8 cellular contexts compared by ENCODE assay signal in the genomic region with DNA sequence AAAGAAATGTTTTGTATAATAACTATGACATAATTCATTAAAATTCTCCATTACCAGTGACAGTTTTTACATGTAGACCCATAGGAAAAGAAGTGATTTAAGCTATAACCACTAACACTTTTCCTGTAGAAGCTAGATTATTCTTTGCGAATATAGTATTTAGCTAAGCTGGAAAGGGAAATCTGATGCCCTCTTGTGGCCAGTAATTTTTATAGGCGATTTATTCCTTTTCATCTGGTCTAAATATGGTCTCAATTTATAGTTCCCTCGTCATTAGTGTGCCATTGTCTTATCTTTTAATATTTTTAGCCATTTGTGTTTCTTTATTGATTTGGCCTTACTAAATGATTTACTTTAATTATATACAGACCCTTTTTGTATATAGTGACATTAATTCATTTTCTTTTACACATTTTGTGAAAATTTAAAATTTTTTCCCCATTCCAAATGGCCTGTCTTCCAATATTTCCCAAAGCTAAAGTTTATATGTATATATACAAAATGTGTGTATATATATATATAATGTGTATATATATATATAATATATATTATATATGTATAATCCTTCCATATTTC. TPM values are rescaled to one million over a fixed set of nuclear protein-coding genes. Genes with fewer than 3 reads are reported as not detected.
DNase-seq lines count a peak whose midpoint lies in the region; ATAC-seq and TF ChIP-seq lines count a peak whose summit lies in the region.

No MANE protein-coding gene starts in this region.

- H3K4me3 ChIP-seq in body of pancreas (no peak overlapping the region), vagina (no peak overlapping the region), lower leg skin (ENCODE audit: low read depth, poor library complexity, severe bottlenecking) (no peak overlapping the region)

- H3K36me3 Mint-ChIP-seq in CD14-positive monocyte, result peaks cover 0 to under 1% of the 10 kb centered on the region in 2 donors

- TF ChIP-seq CTCF in CD14-positive monocyte (IDR thresholded peaks at IDR 0.05), result peak; percentile 74
- peak; percentile 34 to 73 (median 71) for TF ChIP-seq CTCF in body of pancreas (IDR thresholded peaks at IDR 0.05)
- TF ChIP-seq CTCF in vagina (IDR thresholded peaks at IDR 0.05), result peak; percentile 23 to 63 (median 34)
- TF ChIP-seq CTCF in lower leg skin (IDR thresholded peaks at IDR 0.05), result peak in 1 of 3 donors; percentile 43

- H3K9me3 ChIP-seq in body of pancreas, result no peaks in the 10 kb centered on the region
- no peaks in the 10 kb centered on the region for H3K9me3 ChIP-seq in vagina

- H3K27ac ChIP-seq in body of pancreas, result no peak overlapping the region
- no peak overlapping the region for H3K27ac ChIP-seq in vagina

- H3K27me3 Mint-ChIP-seq in CD14-positive monocyte (ENCODE audit: low read depth in 3 of 3), result peaks cover 0 to 10% (median 0%) of the 10 kb centered on the region in 3 donors

- DNase-seq in CD14-positive monocyte (ENCODE audit: low spot score) (no peak), NCI-H2227 (lab: John Stamatoyannopoulos, UW; ENCODE audit: unreplicated experiment) (peak; percentile 69), body of pancreas (peak in 1 of 4 donors; percentile 28), kidney glomerular epithelial cell (lab: John Stamatoyannopoulos, UW) (peak; percentile 55), vagina (ENCODE audit: extremely low spot score in 2 of 2) (no peak), lower leg skin (ENCODE audit: low spot score in 2 of 2) (no peak)

- no peak overlapping the region for H3K4me3 Mint-ChIP-seq in CD14-positive monocyte

- intact Hi-C loops in CD14-positive monocyte (cut with micrococcal nuclease) (loop anchor here (2.0 to 5.0 kb wide), 2 partner anchors 199 kb away; no protein-coding TSS in a partner anchor), body of pancreas (cut with DNase I) (loop anchor here (5.0 kb wide), 1 partner anchor 199 kb away; no protein-coding TSS in a partner anchor), vagina (cut with DNase I) (no loop called here), lower leg skin (cut with DNase I; ENCODE audit: low total_unique reads) (no loop called here)

- H3K27ac Mint-ChIP-seq in CD14-positive monocyte, result no peak overlapping the region

- no peaks in the 10 kb centered on the region for H3K4me1 Mint-ChIP-seq in CD14-positive monocyte

- peak; percentile 65 for ATAC-seq in GM21447 (IDR thresholded peaks at IDR 0.05; ENCODE audit: unreplicated experiment)
- ATAC-seq in body of pancreas, result peak; percentile 73
- no peak for ATAC-seq in HG03565 (IDR thresholded peaks at IDR 0.05; ENCODE audit: unreplicated experiment)

- no peaks in the 10 kb centered on the region for H3K27me3 ChIP-seq in body of pancreas
- no peaks in the 10 kb centered on the region for H3K27me3 ChIP-seq in vagina

- no peaks in the 10 kb centered on the region for H3K36me3 ChIP-seq in body of pancreas (replicated peaks in 1 of 2; ENCODE audit: insufficient read depth in 1 of 2, low read depth in 2 of 2)
- no peaks in the 10 kb centered on the region for H3K36me3 ChIP-seq in vagina

- 5 to 6% methylated on average over 3 of the region's 3 CpGs for WGBS in body of pancreas, 2 donors
- 3 to 6% methylated on average over 3 of the region's 3 CpGs for WGBS in lower leg skin, 2 donors

- TF ChIP-seq POLR2A in body of pancreas (IDR thresholded peaks at IDR 0.05), result no peak
- no peak for TF ChIP-seq POLR2A in vagina (IDR thresholded peaks at IDR 0.05)
- TF ChIP-seq POLR2A in lower leg skin (IDR thresholded peaks at IDR 0.05), result no peak

- H3K9me3 Mint-ChIP-seq in CD14-positive monocyte, result no peaks in the 10 kb centered on the region

- H3K4me1 ChIP-seq in body of pancreas (no peaks in the 10 kb centered on the region), vagina (no peaks in the 10 kb centered on the region)

RNA-seq across cellular contexts. Expression of gene BTG3, which starts 26.7 kb away (rescaled TPM):
- polyA plus RNA-seq in CD14-positive monocyte, result 1 to 10 TPM; 1.9 to 2.0 TPM
- 10 to 100 TPM; 16.6 to 55.4 TPM for total RNA-seq in body of pancreas
- total RNA-seq in vagina, result 70.0 TPM
- 10 to 100 TPM; 43.0 to 88.3 (median 57.3) TPM for total RNA-seq in lower leg skin

Comparison
In these comparisons a context has a peak if more than half of its experiments do, and no peak if none do; other contexts are left out.
1. DNase-seq: peak in NCI-H2227 (single experiment) and kidney glomerular epithelial cell (single experiment); none in CD14-positive monocyte (single experiment), vagina (0 of 2) and lower leg skin (0 of 2).
2. intact Hi-C loops: an anchor here in CD14-positive monocyte (2.0 to 5.0 kb wide) and body of pancreas (5.0 kb wide); none called in vagina and lower leg skin.